26 cellular contexts compared by ENCODE assay signal in the genomic region with DNA sequence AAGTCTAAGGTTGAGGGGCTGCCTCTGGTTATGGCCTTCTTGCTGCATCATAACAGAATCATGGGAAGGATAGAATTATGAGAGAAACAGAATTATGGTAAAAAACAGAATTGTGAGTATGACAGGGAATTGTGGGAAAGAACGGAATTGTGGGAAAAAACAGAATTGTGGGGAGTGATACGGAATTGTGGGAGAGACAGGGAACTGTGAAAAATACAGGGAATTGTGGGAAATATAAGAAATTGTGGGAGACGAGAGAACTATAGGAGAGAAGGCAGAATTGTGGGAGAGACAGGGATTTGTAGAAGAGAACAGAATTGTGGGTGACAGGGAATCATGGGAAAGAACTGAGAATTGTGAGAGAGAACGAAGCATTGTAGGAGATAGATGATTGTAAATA.
A peak's percentile ranks its signal among the peaks of the same experiment; 100 is the strongest.
DNase-seq lines count a peak whose midpoint lies in the region; TF ChIP-seq lines count a peak whose summit lies in the region.
"Had no signal": no experiment of that assay in that cellular context is flagged by ENCODE, and none has a peak within 500 bp of the region (broad histone marks: within the 10 kb centered on the region; RNA-seq: fewer than 3 reads in every experiment).

No MANE protein-coding gene starts in this region.

- DNase-seq in testis, result no peak
- DNase-seq: 8988T; ACHN; AML-193; BE2C; C1 segment of cervical spinal cord; Caco-2; Calu3; CD4-positive, alpha-beta memory T cell; CD4-positive, alpha-beta T cell; CD4-positive, CD25-positive, alpha-beta regulatory T cell; CD8-positive, alpha-beta memory T cell; CD8-positive, alpha-beta T cell; DMS 273 treated with DMSO at 0.1 percent for 48 hours; DMS153; DMS53; DMS79; DMS79 treated with DMSO at 0.1 percent for 48 hours; DND-41; EL had no signal

- WGBS in testis, 2 donors, result 84 to 91% methylated on average over 4 of the region's 4 CpGs

- no peak overlapping the region for H3K4me3 ChIP-seq in HEK293 (ENCODE audit: low read depth, low read length)
- no peak overlapping the region for H3K4me3 ChIP-seq in testis
- H3K4me3 ChIP-seq: A549; BLaER1; BLaER1 treated with 17β-estradiol and CSF1 and Interleukin-3, amounts not matched to agents 10 nM and 100 nM had no signal

- POLR2A ChIA-PET in HEK293 (lab: Yijun Ruan, JAX), result no interaction called here

- H3K9me3 ChIP-seq in HEK293 (ENCODE audit: control insufficient read depth, insufficient read depth, low read depth, low read length) (no peaks in the 10 kb centered on the region), testis (no peaks in the 10 kb centered on the region)
- H3K9me3 ChIP-seq: A549, BE2C, BLaER1, Caco-2 had no signal

- no peak for TF ChIP-seq CTCF in HEK293 (tag by site-specific recombination; IDR thresholded peaks at IDR 0.05)
- no peak for TF ChIP-seq CTCF in testis (IDR thresholded peaks at IDR 0.05)

- H3K27me3 ChIP-seq in testis, result no peaks in the 10 kb centered on the region
- H3K27me3 ChIP-seq: BE2C had no signal

- H3K4me1 ChIP-seq in HEK293 (ENCODE audit: control insufficient read depth, insufficient read depth, low read length) (no peaks in the 10 kb centered on the region), testis (no peaks in the 10 kb centered on the region)
- H3K4me1 ChIP-seq: A549, BE2C, BLaER1, Caco-2 had no signal

- intact Hi-C loops in testis (cut with DNase I; ENCODE audit: low total_unique reads), result no loop called here

- no peak for TF ChIP-seq POLR2A in testis (IDR thresholded peaks at IDR 0.05)

- no peak overlapping the region for H3K27ac ChIP-seq in HEK293 (ENCODE audit: extremely low read depth, low read depth, low read length)
- no peak overlapping the region for H3K27ac ChIP-seq in testis
- H3K27ac ChIP-seq: 22Rv1; A549; BLaER1; BLaER1 treated with 17β-estradiol and CSF1 and Interleukin-3, amounts not matched to agents 10 nM and 100 nM; C4-2B had no signal

- H3K36me3 ChIP-seq in HEK293 (ENCODE audit: control insufficient read depth in 2 of 2, insufficient read depth in 1 of 2, low read length in 2 of 2), result no peaks in the 10 kb centered on the region
- H3K36me3 ChIP-seq in testis (ENCODE audit: low read depth, missing control alignments), result no peaks in the 10 kb centered on the region
- H3K36me3 ChIP-seq: BE2C; BLaER1; BLaER1 treated with 17β-estradiol and CSF1 and Interleukin-3, amounts not matched to agents 10 nM and 100 nM had no signal

- CTCF ChIA-PET in HEK293 (lab: Yijun Ruan, JAX), result no interaction called here

TF ChIP-seq in HEK293, 187 proteins besides CTCF, POLR2A, EP300 and RAD21:
- TF ChIP-seq ZNF76 (tag by site-specific recombination; IDR thresholded peaks at IDR 0.05; ENCODE audit: borderline replicate concordance, low read depth) (peak; percentile 92), ZNF521 (tag by site-specific recombination; IDR thresholded peaks at IDR 0.05) (no peak)
